ENCODE assay signal across 8 cellular contexts in the genomic region with DNA sequence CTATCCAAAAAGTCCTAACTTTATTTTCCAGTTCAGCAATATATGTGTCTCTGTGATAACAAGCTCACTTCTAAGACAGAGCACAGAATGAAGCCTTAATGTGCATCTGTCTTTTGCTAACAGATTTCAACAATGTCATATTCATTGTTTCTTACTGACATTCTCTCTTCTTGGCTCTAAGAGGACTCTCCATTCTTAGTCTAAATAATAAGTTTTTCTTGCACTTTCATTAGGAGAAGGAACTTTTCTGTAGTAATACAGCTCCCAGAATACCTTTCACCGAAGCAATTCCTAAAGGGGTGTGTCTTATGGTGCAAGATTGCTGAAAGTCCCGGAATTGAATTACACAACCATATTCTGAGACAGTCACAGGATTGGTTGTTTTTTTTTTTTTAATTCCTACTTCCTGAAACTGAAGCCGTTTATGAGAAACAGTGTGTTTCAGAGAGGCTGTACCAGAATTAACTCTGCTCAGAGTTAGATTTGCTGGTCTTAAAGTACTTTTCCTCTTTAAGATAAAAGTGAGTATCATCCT. TPM values are rescaled to one million over a fixed set of nuclear protein-coding genes. Genes with fewer than 3 reads are reported as not detected.
DNase-seq lines count a peak whose midpoint lies in the region; ATAC-seq lines count a peak whose summit lies in the region.

Gene ALPK1, plus strand, starts transcription at position 421 of the 535 bp plus-strand sequence.

- no peaks in the 10 kb centered on the region for H3K27me3 Mint-ChIP-seq in CD8-positive, alpha-beta memory T cell
- no peaks in the 10 kb centered on the region for H3K27me3 Mint-ChIP-seq in naive thymus-derived CD4-positive, alpha-beta T cell

- peak in 1 of 5 donors; percentile 42 for DNase-seq in CD8-positive, alpha-beta memory T cell
- peak; percentile 85 for DNase-seq in SK-MEL-5 (ENCODE audit: low read depth, low spot score)
- DNase-seq in naive thymus-derived CD4-positive, alpha-beta T cell = peak in 6 of 9 donors; percentile 26 to 58 (median 40)
- DNase-seq in NCI-H526 (lab: John Stamatoyannopoulos, UW) = no peak
- no peak for DNase-seq in activated effector memory CD4-positive, alpha-beta T cell treated with Interleukin-2 at 50 U/mL for 16 hours

- H3K27me3 ChIP-seq in CD8-positive, alpha-beta memory T cell (ENCODE audit: insufficient read depth, low read length, poor library complexity, severe bottlenecking) = no peaks in the 10 kb centered on the region
- H3K27me3 ChIP-seq in endocrine pancreas (ENCODE audit: control insufficient read depth, insufficient read depth, low read length) = no peaks in the 10 kb centered on the region
- no peaks in the 10 kb centered on the region for H3K27me3 ChIP-seq in naive thymus-derived CD4-positive, alpha-beta T cell (ENCODE audit: control insufficient read depth in 2 of 2, insufficient read depth in 2 of 2, low read length in 2 of 2)

- no peaks in the 10 kb centered on the region for H3K9me3 Mint-ChIP-seq in CD8-positive, alpha-beta memory T cell
- peaks cover 0 to 2% (median 0%) of the 10 kb centered on the region in 11 donors for H3K9me3 Mint-ChIP-seq in naive thymus-derived CD4-positive, alpha-beta T cell

- no peaks in the 10 kb centered on the region for H3K9me3 ChIP-seq in CD8-positive, alpha-beta memory T cell (ENCODE audit: low read length)
- no peaks in the 10 kb centered on the region for H3K9me3 ChIP-seq in endocrine pancreas (ENCODE audit: control insufficient read depth, low read length)
- no peaks in the 10 kb centered on the region for H3K9me3 ChIP-seq in naive thymus-derived CD4-positive, alpha-beta T cell (ENCODE audit: control insufficient read depth in 2 of 3, low read length in 3 of 3)

- peak within 1 kb of the TSS in 7 of 8 donors; percentile 16 to 85 (median 48) for H3K27ac Mint-ChIP-seq in CD8-positive, alpha-beta memory T cell
- peak within 1 kb of the TSS; percentile 75 to 97 (median 91) for H3K27ac Mint-ChIP-seq in naive thymus-derived CD4-positive, alpha-beta T cell

- ATAC-seq in GM19438 (IDR thresholded peaks at IDR 0.05; ENCODE audit: low read depth, unreplicated experiment) (peak; percentile 84), HG03457 (IDR thresholded peaks at IDR 0.05; ENCODE audit: unreplicated experiment) (peak; percentile 65)
- ATAC-seq in naive thymus-derived CD4-positive, alpha-beta T cell = peak; percentile 92

- in situ Hi-C loops in SK-MEL-5 (cut with HindIII; ENCODE audit: low pct_unique_long_range_greater_than_20kb, low sequenced_read_pairs) = no loop called here

- H3K4me3 ChIP-seq in CD8-positive, alpha-beta memory T cell (ENCODE audit: low read length) = peak within 1 kb of the TSS; percentile 67
- peak within 1 kb of the TSS; percentile 34 for H3K4me3 ChIP-seq in endocrine pancreas (ENCODE audit: control insufficient read depth, insufficient read depth, low read length)
- H3K4me3 ChIP-seq in naive thymus-derived CD4-positive, alpha-beta T cell (ENCODE audit: low read length) = peak within 1 kb of the TSS; percentile 22

- H3K27ac ChIP-seq in CD8-positive, alpha-beta memory T cell (ENCODE audit: low read depth, low read length) = peak within 1 kb of the TSS; percentile 41
- peak within 1 kb of the TSS; percentile 62 for H3K27ac ChIP-seq in naive thymus-derived CD4-positive, alpha-beta T cell (ENCODE audit: low read depth, low read length)

- H3K36me3 Mint-ChIP-seq in CD8-positive, alpha-beta memory T cell = no peaks in the 10 kb centered on the region
- peaks cover 0 to 9% (median 0%) of the 10 kb centered on the region in 5 donors for H3K36me3 Mint-ChIP-seq in naive thymus-derived CD4-positive, alpha-beta T cell

- H3K4me3 Mint-ChIP-seq in CD8-positive, alpha-beta memory T cell = peak within 1 kb of the TSS; percentile 60 to 83 (median 76)
- peak within 1 kb of the TSS; percentile 75 to 91 (median 88) for H3K4me3 Mint-ChIP-seq in naive thymus-derived CD4-positive, alpha-beta T cell

- POLR2A ChIA-PET in CD8-positive, alpha-beta memory T cell (lab: Charles Lee) = no interaction called here
- POLR2A ChIA-PET in naive thymus-derived CD4-positive, alpha-beta T cell (lab: Charles Lee) = interaction anchor here (7.6 kb wide), 1 partner anchor 11 kb away, joined by 65 read pairs; the partner anchor contains the start of gene TIFA

- CTCF ChIA-PET in CD8-positive, alpha-beta memory T cell (lab: Charles Lee) = no interaction called here
- CTCF ChIA-PET in naive thymus-derived CD4-positive, alpha-beta T cell (lab: Charles Lee) = interaction anchor here (0.8 to 1.5 kb wide), 3 partner anchors 11 to 69 kb away, joined by 3 read pairs; partner anchors contain the start of gene TIFA

- H3K4me1 Mint-ChIP-seq in CD8-positive, alpha-beta memory T cell = peaks cover 9 to 31% (median 24%) of the 10 kb centered on the region in 3 donors
- peaks cover 12 to 34% (median 30%) of the 10 kb centered on the region in 7 donors for H3K4me1 Mint-ChIP-seq in naive thymus-derived CD4-positive, alpha-beta T cell

- intact Hi-C loops in naive thymus-derived CD4-positive, alpha-beta T cell (cut with micrococcal nuclease) = loop anchor here (1.0 kb wide), 3 partner anchors 9 to 340 kb away; partner anchors contain the start of gene LARP7 (in 1 of the 2)

- H3K36me3 ChIP-seq in CD8-positive, alpha-beta memory T cell (ENCODE audit: insufficient read depth, low read length) = no peaks in the 10 kb centered on the region
- H3K36me3 ChIP-seq in endocrine pancreas (ENCODE audit: control insufficient read depth, insufficient read depth, low read length) = no peaks in the 10 kb centered on the region
- no peaks in the 10 kb centered on the region for H3K36me3 ChIP-seq in naive thymus-derived CD4-positive, alpha-beta T cell (ENCODE audit: control insufficient read depth in 2 of 3, insufficient read depth in 3 of 3, low read length in 3 of 3)

- H3K9ac ChIP-seq in endocrine pancreas (ENCODE audit: control insufficient read depth, insufficient read depth, low read length) = no peak within 1 kb of the TSS

- H3K4me1 ChIP-seq in CD8-positive, alpha-beta memory T cell (ENCODE audit: insufficient read depth, low read length) = peaks cover 35% of the 10 kb centered on the region
- no peaks in the 10 kb centered on the region for H3K4me1 ChIP-seq in endocrine pancreas (ENCODE audit: control insufficient read depth, insufficient read depth, low read length)
- peaks cover 2 to 33% of the 10 kb centered on the region in 2 donors for H3K4me1 ChIP-seq in naive thymus-derived CD4-positive, alpha-beta T cell (ENCODE audit: control insufficient read depth in 2 of 2, insufficient read depth in 2 of 2, low read length in 2 of 2)

RNA-seq across cellular contexts. Expression of gene ALPK1, which starts in this region (rescaled TPM):
- 1 to 10 TPM; 2.5 to 3.1 TPM for total RNA-seq in CD8-positive, alpha-beta memory T cell
- polyA plus RNA-seq in CD8-positive, alpha-beta memory T cell = 1.1 TPM
- total RNA-seq in SK-MEL-5 (2014; rRNA removed; shearing (Covaris generic)) = 9.6 and 10.0 TPM in 2 replicates
- 5.6 and 8.1 TPM in 2 replicates for polyA plus RNA-seq in SK-MEL-5 (2015; cell fraction: cytosol; rRNA removed)
- polyA plus RNA-seq in SK-MEL-5 (2015; cell fraction: nucleus; rRNA removed) = 21.1 and 22.2 TPM in 2 replicates
- 10 to 100 TPM; 15.5 to 35.0 (median 19.8) TPM for total RNA-seq in naive thymus-derived CD4-positive, alpha-beta T cell
- 1 to 10 TPM; 5.0 to 5.7 TPM for polyA plus RNA-seq in naive thymus-derived CD4-positive, alpha-beta T cell

Comparison
In these comparisons a context has a peak if more than half of its experiments do, and no peak if none do; other contexts are left out.
1. DNase-seq: peak in SK-MEL-5 (single experiment) and naive thymus-derived CD4-positive, alpha-beta T cell (6 of 9); none in NCI-H526 (0 of 2) and activated effector memory CD4-positive, alpha-beta T cell treated with Interleukin-2 at 50 U/mL for 16 hours (single experiment).
2. Peak in every context shown above with its lines, with median percentiles within 50 percentile points of each other: H3K4me3 ChIP-seq and ATAC-seq.